Comparison of ENCODE assay signal across 8 cellular contexts in genomic region chr14:70254476-70254961, GRCh38.
DNase-seq lines count a peak whose midpoint lies in the region; ATAC-seq and TF ChIP-seq lines count a peak whose summit lies in the region.

No MANE protein-coding gene starts in this region.

- no peaks in the 10 kb centered on the region for H3K4me1 ChIP-seq in Panc1 (ENCODE audit: control insufficient read depth, insufficient read depth, low read length)
- H3K4me1 ChIP-seq in ectodermal cell (ENCODE audit: control insufficient read depth, insufficient read depth, low read length): no peaks in the 10 kb centered on the region
- no peaks in the 10 kb centered on the region for H3K4me1 ChIP-seq in muscle layer of duodenum (ENCODE audit: control insufficient read depth in 1 of 2, insufficient read depth in 2 of 2, low read length in 2 of 2)

- CTCF ChIA-PET in Panc1 (lab: Charles Lee): no interaction called here
- CTCF ChIA-PET in CD4-positive, alpha-beta T cell (lab: Charles Lee): no interaction called here

- intact Hi-C loops in Panc1 (cut with micrococcal nuclease; ENCODE audit: unreplicated experiment): no loop called here
- intact Hi-C loops in CD4-positive, alpha-beta T cell (cut with DNase I, micrococcal nuclease): no loop called here

- no peaks in the 10 kb centered on the region for H3K9me3 ChIP-seq in Panc1 (ENCODE audit: control insufficient read depth, insufficient read depth, low read depth, low read length)
- no peaks in the 10 kb centered on the region for H3K9me3 ChIP-seq in ectodermal cell (ENCODE audit: control insufficient read depth, low read length)
- no peaks in the 10 kb centered on the region for H3K9me3 ChIP-seq in muscle layer of duodenum (ENCODE audit: control insufficient read depth in 1 of 2, low read length in 2 of 2)
- H3K9me3 ChIP-seq in CD4-positive, alpha-beta T cell (ENCODE audit: control insufficient read depth, low read length): no peaks in the 10 kb centered on the region

- H3K27me3 Mint-ChIP-seq in CD4-positive, alpha-beta T cell: peaks cover 79% of the 10 kb centered on the region

- H3K36me3 Mint-ChIP-seq in CD4-positive, alpha-beta T cell (ENCODE audit: low read depth): no peaks in the 10 kb centered on the region

- H3K4me3 ChIP-seq in Panc1 (ENCODE audit: low read depth in 2 of 2, low read length in 2 of 2) (peak overlapping the region; percentile 37 to 42), ectodermal cell (ENCODE audit: insufficient read depth, low read depth, low read length) (peak overlapping the region; percentile 39), muscle layer of duodenum (ENCODE audit: low read depth in 1 of 2, low read length in 2 of 2) (peak overlapping the region; percentile 16 to 57)

- peak; percentile 62 for ATAC-seq in HG02885 (IDR thresholded peaks at IDR 0.05; ENCODE audit: poor library complexity, unreplicated experiment)
- peak; percentile 87 for ATAC-seq in Panc1
- ATAC-seq in CD4-positive, alpha-beta T cell (ENCODE audit: poor library complexity): no peak

- H3K27me3 ChIP-seq in Panc1 (ENCODE audit: control insufficient read depth, insufficient read depth, low read length): 0 out of 2 replicates have a peak, but pooled peaks cover 6% of the 10 kb centered on the region
- no peaks in the 10 kb centered on the region for H3K27me3 ChIP-seq in ectodermal cell (ENCODE audit: control insufficient read depth, insufficient read depth, low read length, poor library complexity, severe bottlenecking)
- H3K27me3 ChIP-seq in muscle layer of duodenum (ENCODE audit: low read depth, low read length): peaks cover 13% of the 10 kb centered on the region
- peaks cover 55% of the 10 kb centered on the region for H3K27me3 ChIP-seq in CD4-positive, alpha-beta T cell (ENCODE audit: control insufficient read depth, insufficient read depth, low read length)

- POLR2A ChIA-PET in Panc1 (lab: Charles Lee): interaction anchor here (0.5 kb wide), 1 partner anchor 350 kb away, joined by 10 read pairs; no protein-coding TSS in a partner anchor
- POLR2A ChIA-PET in CD4-positive, alpha-beta T cell (lab: Charles Lee): no interaction called here

- no peaks in the 10 kb centered on the region for H3K9me3 Mint-ChIP-seq in CD4-positive, alpha-beta T cell

- H3K36me3 ChIP-seq in Panc1 (ENCODE audit: control insufficient read depth, insufficient read depth, low read length): no peaks in the 10 kb centered on the region
- no peaks in the 10 kb centered on the region for H3K36me3 ChIP-seq in ectodermal cell (ENCODE audit: control insufficient read depth, insufficient read depth, low read length)
- no peaks in the 10 kb centered on the region for H3K36me3 ChIP-seq in muscle layer of duodenum (ENCODE audit: control insufficient read depth in 1 of 2, insufficient read depth in 2 of 2, low read length in 2 of 2)

- peak; percentile 20 for DNase-seq in GM03348 (ENCODE audit: low spot score)
- no peak for DNase-seq in Panc1 (ENCODE audit: low read depth, low spot score)
- no peak for DNase-seq in cerebellar cortex (ENCODE audit: low spot score)
- no peak for DNase-seq in NK-92 (lab: John Stamatoyannopoulos, UW; ENCODE audit: unreplicated experiment)
- DNase-seq in CD4-positive, alpha-beta T cell: no peak

- no peak overlapping the region for H3K4me3 Mint-ChIP-seq in CD4-positive, alpha-beta T cell

- H3K4me1 Mint-ChIP-seq in CD4-positive, alpha-beta T cell (ENCODE audit: low read depth): no peaks in the 10 kb centered on the region

- no peak for TF ChIP-seq CTCF in Panc1 (IDR thresholded peaks at IDR 0.05)
- no peak for TF ChIP-seq CTCF in CD4-positive, alpha-beta T cell (IDR thresholded peaks at IDR 0.05)

- WGBS in ectodermal cell, 2 experiments: 2 to 3% methylated on average over 31 of the region's 31 CpGs

- H3K27ac Mint-ChIP-seq in CD4-positive, alpha-beta T cell: no peak overlapping the region

- in situ Hi-C loops in Panc1 (cut with HindIII; ENCODE audit: low pct_unique_long_range_greater_than_20kb, low sequenced_read_pairs): no loop called here

- H3K27ac ChIP-seq in Panc1 (ENCODE audit: low read length) (no peak overlapping the region), ectodermal cell (ENCODE audit: insufficient read depth, low read depth, low read length, poor library complexity, severe bottlenecking) (no peak overlapping the region), muscle layer of duodenum (ENCODE audit: low read length) (no peak overlapping the region)
- H3K27ac ChIP-seq in CD4-positive, alpha-beta T cell (ENCODE audit: low read depth, low read length): no peak overlapping the region

- no TSS peak for BruUV-seq in Panc1 (replicated peaks; lab: Mats Ljungman, UMichigan)
